In genomic region chr2:86703704-86704370, GRCh38 we compare ENCODE assay signal across 2 cellular contexts.
A peak's percentile ranks its signal among the peaks of the same experiment; 100 is the strongest.
TF ChIP-seq lines count a peak whose summit lies in the region.

No MANE protein-coding gene starts in this region.

TF ChIP-seq in K562, 482 proteins besides CTCF, POLR2A, EP300 and RAD21:
- peak; percentile 22; the same call in 1 of the 2 replicates for TF ChIP-seq BHLHE40 (IDR thresholded peaks at IDR 0.05; ENCODE audit: low read length)
- TF ChIP-seq, protein P1, sequence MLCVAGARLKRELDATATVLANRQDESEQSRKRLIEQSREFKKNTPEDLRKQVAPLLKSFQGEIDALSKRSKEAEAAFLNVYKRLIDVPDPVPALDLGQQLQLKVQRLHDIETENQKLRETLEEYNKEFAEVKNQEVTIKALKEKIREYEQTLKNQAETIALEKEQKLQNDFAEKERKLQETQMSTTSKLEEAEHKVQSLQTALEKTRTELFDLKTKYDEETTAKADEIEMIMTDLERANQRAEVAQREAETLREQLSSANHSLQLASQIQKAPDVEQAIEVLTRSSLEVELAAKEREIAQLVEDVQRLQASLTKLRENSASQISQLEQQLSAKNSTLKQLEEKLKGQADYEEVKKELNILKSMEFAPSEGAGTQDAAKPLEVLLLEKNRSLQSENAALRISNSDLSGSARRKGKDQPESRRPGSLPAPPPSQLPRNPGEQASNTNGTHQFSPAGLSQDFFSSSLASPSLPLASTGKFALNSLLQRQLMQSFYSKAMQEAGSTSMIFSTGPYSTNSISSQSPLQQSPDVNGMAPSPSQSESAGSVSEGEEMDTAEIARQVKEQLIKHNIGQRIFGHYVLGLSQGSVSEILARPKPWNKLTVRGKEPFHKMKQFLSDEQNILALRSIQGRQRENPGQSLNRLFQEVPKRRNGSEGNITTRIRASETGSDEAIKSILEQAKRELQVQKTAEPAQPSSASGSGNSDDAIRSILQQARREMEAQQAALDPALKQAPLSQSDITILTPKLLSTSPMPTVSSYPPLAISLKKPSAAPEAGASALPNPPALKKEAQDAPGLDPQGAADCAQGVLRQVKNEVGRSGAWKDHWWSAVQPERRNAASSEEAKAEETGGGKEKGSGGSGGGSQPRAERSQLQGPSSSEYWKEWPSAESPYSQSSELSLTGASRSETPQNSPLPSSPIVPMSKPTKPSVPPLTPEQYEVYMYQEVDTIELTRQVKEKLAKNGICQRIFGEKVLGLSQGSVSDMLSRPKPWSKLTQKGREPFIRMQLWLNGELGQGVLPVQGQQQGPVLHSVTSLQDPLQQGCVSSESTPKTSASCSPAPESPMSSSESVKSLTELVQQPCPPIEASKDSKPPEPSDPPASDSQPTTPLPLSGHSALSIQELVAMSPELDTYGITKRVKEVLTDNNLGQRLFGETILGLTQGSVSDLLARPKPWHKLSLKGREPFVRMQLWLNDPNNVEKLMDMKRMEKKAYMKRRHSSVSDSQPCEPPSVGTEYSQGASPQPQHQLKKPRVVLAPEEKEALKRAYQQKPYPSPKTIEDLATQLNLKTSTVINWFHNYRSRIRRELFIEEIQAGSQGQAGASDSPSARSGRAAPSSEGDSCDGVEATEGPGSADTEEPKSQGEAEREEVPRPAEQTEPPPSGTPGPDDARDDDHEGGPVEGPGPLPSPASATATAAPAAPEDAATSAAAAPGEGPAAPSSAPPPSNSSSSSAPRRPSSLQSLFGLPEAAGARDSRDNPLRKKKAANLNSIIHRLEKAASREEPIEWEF (CRISPR knock-in tag; IDR thresholded peaks at IDR 0.05): peak; percentile 79
- TF ChIP-seq NFIC (IDR thresholded peaks at IDR 0.05): peak; percentile 70
- TF ChIP-seq RB1 (IDR thresholded peaks at IDR 0.05; ENCODE audit: low read depth): no peak
- no peak for TF ChIP-seq ZEB2 (IDR thresholded peaks at IDR 0.05)
- peak; percentile 80 for TF ChIP-seq ZKSCAN8 (CRISPR knock-in tag; IDR thresholded peaks at IDR 0.05)
- no peak for TF ChIP-seq LEF1 (IDR thresholded peaks at IDR 0.05)
- TF ChIP-seq CBFA2T3 (IDR thresholded peaks at IDR 0.05): peak; percentile 7; the same call in 1 of the 2 replicates
TF ChIP-seq in K562: peak in this region for 5.

TF ChIP-seq in HepG2, 621 proteins besides CTCF, POLR2A, EP300 and RAD21:
- no peak for TF ChIP-seq ZNF674 (CRISPR knock-in tag; IDR thresholded peaks at IDR 0.05; ENCODE audit: low read depth)
- no peak for TF ChIP-seq ZFP36L2 (CRISPR knock-in tag; IDR thresholded peaks at IDR 0.05)
- TF ChIP-seq MLXIP (CRISPR knock-in tag; IDR thresholded peaks at IDR 0.05; ENCODE audit: borderline replicate concordance): no peak
- no peak for TF ChIP-seq ZNF326 (CRISPR knock-in tag; IDR thresholded peaks at IDR 0.05; ENCODE audit: borderline replicate concordance)
- no peak for TF ChIP-seq SETDB1 (CRISPR knock-in tag; IDR thresholded peaks at IDR 0.05; ENCODE audit: borderline replicate concordance)
- TF ChIP-seq NR1H2 (CRISPR knock-in tag; IDR thresholded peaks at IDR 0.05; ENCODE audit: borderline replicate concordance, low read depth): no peak
- no peak for TF ChIP-seq GABPA (IDR thresholded peaks at IDR 0.05; ENCODE audit: low read depth, low read length)
- no peak for TF ChIP-seq GABPA (CRISPR knock-in tag; IDR thresholded peaks at IDR 0.05; ENCODE audit: low read depth)
- TF ChIP-seq, protein P2, sequence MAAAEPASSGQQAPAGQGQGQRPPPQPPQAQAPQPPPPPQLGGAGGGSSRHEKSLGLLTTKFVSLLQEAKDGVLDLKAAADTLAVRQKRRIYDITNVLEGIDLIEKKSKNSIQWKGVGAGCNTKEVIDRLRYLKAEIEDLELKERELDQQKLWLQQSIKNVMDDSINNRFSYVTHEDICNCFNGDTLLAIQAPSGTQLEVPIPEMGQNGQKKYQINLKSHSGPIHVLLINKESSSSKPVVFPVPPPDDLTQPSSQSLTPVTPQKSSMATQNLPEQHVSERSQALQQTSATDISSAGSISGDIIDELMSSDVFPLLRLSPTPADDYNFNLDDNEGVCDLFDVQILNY (CRISPR knock-in tag; conservative IDR thresholded peaks at IDR 0.05): no peak
- no peak for TF ChIP-seq ZNF263 (CRISPR knock-in tag; IDR thresholded peaks at IDR 0.05)
- TF ChIP-seq ZNF766 (CRISPR knock-in tag; IDR thresholded peaks at IDR 0.05; ENCODE audit: borderline replicate concordance): no peak
- TF ChIP-seq REPIN1 (CRISPR knock-in tag; IDR thresholded peaks at IDR 0.05; ENCODE audit: borderline replicate concordance, low read depth): no peak
- no peak for TF ChIP-seq SNAPC4 (CRISPR knock-in tag; IDR thresholded peaks at IDR 0.05)
- no peak for TF ChIP-seq ZNF136 (CRISPR knock-in tag; IDR thresholded peaks at IDR 0.05; ENCODE audit: low read depth)
- no peak for TF ChIP-seq TGIF2 (CRISPR knock-in tag; IDR thresholded peaks at IDR 0.05)
- TF ChIP-seq, protein P3, sequence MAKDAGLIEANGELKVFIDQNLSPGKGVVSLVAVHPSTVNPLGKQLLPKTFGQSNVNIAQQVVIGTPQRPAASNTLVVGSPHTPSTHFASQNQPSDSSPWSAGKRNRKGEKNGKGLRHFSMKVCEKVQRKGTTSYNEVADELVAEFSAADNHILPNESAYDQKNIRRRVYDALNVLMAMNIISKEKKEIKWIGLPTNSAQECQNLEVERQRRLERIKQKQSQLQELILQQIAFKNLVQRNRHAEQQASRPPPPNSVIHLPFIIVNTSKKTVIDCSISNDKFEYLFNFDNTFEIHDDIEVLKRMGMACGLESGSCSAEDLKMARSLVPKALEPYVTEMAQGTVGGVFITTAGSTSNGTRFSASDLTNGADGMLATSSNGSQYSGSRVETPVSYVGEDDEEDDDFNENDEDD (CRISPR knock-in tag; IDR thresholded peaks at IDR 0.05; ENCODE audit: borderline replicate concordance): no peak
- no peak for TF ChIP-seq ZNF543 (CRISPR knock-in tag; IDR thresholded peaks at IDR 0.05)
- TF ChIP-seq, protein P4, sequence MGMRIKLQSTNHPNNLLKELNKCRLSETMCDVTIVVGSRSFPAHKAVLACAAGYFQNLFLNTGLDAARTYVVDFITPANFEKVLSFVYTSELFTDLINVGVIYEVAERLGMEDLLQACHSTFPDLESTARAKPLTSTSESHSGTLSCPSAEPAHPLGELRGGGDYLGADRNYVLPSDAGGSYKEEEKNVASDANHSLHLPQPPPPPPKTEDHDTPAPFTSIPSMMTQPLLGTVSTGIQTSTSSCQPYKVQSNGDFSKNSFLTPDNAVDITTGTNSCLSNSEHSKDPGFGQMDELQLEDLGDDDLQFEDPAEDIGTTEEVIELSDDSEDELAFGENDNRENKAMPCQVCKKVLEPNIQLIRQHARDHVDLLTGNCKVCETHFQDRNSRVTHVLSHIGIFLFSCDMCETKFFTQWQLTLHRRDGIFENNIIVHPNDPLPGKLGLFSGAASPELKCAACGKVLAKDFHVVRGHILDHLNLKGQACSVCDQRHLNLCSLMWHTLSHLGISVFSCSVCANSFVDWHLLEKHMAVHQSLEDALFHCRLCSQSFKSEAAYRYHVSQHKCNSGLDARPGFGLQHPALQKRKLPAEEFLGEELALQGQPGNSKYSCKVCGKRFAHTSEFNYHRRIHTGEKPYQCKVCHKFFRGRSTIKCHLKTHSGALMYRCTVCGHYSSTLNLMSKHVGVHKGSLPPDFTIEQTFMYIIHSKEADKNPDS (CRISPR knock-in tag; IDR thresholded peaks at IDR 0.05): no peak
- no peak for TF ChIP-seq NBN (conservative IDR thresholded peaks at IDR 0.05)
- no peak for TF ChIP-seq SRF (IDR thresholded peaks at IDR 0.05; ENCODE audit: low read depth, low read length)
